In genomic region chr19:50224986-50225747, GRCh38 we compare ENCODE assay signal across 17 cellular contexts. TPM values are rescaled to one million over a fixed set of nuclear protein-coding genes. Genes with fewer than 3 reads are reported as not detected.
DNase-seq lines count a peak whose midpoint lies in the region; ATAC-seq and TF ChIP-seq lines count a peak whose summit lies in the region.
"Had no signal": no experiment of that assay in that cellular context is flagged by ENCODE, and none has a peak within 500 bp of the region (broad histone marks: within the 10 kb centered on the region; RNA-seq: fewer than 3 reads in every experiment).

No MANE protein-coding gene starts in this region.

- no peak for ATAC-seq in HCT116
- ATAC-seq in WTC11 = no peak
- peak; percentile 72 for ATAC-seq in left lobe of liver
- ATAC-seq in GM18519 (IDR thresholded peaks at IDR 0.05; ENCODE audit: low FRiP score, unreplicated experiment) = no peak
- ATAC-seq in stimulated activated naive CD8-positive, alpha-beta T cell treated with anti-CD3 and anti-CD28 coated beads, Interleukin-15, Interleukin-2, amounts not matched to agents 100 U/mL and 50 U/mL, for 24 hours = no peak
- no peak for ATAC-seq in GM18517 (IDR thresholded peaks at IDR 0.05; ENCODE audit: unreplicated experiment)
- ATAC-seq: A549 had no signal

- no peaks in the 10 kb centered on the region for H3K4me1 Mint-ChIP-seq in WTC11
- H3K4me1 Mint-ChIP-seq in progenitor cell of endocrine pancreas (ENCODE audit: low read depth) = no peaks in the 10 kb centered on the region
- H3K4me1 Mint-ChIP-seq in activated CD4-positive, alpha-beta memory T cell treated with anti-CD3 and anti-CD28 coated beads, Interleukin-2, amount 10 ng/mL, durations not matched to agents 7 days and 5 days = no peaks in the 10 kb centered on the region
- H3K4me1 Mint-ChIP-seq: CD14-positive monocyte had no signal

- no peaks in the 10 kb centered on the region for H3K4me1 ChIP-seq in HCT116 (ENCODE audit: control insufficient read depth in 1 of 2, insufficient read depth in 2 of 2, low read length in 2 of 2)
- H3K4me1 ChIP-seq: A549, SJCRH30 had no signal

- intact Hi-C loops in HCT116 (cut with micrococcal nuclease) = no loop called here

- POLR2A ChIA-PET in HCT116 (lab: Charles Lee) (no interaction called here), WTC11 (lab: Charles Lee) (no interaction called here)
- POLR2A ChIA-PET in activated CD4-positive, alpha-beta memory T cell treated with anti-CD3 and anti-CD28 coated beads, Interleukin-2, amount 10 ng/mL, durations not matched to agents 7 days and 5 days (lab: Charles Lee) = no interaction called here

- H2AFZ ChIP-seq in HCT116 (ENCODE audit: low read depth, low read length, poor library complexity, severe bottlenecking) = no peak overlapping the region

- no peak overlapping the region for H3K9ac ChIP-seq in HCT116 (ENCODE audit: low read length)

- CTCF ChIA-PET in HCT116 (lab: Charles Lee) = no interaction called here
- CTCF ChIA-PET in WTC11 (lab: Charles Lee) = no interaction called here
- CTCF ChIA-PET in activated CD4-positive, alpha-beta memory T cell treated with anti-CD3 and anti-CD28 coated beads, Interleukin-2, amount 10 ng/mL, durations not matched to agents 7 days and 5 days (lab: Charles Lee) = no interaction called here

- BruUV-seq in HCT116 (replicated peaks; lab: Mats Ljungman, UMichigan) = no TSS peak

- DNase-seq in HCT116 (ENCODE audit: low read depth, low spot score) = no peak
- DNase-seq in WTC11 (ENCODE audit: low spot score) = no peak
- no peak for DNase-seq in left lobe of liver (ENCODE audit: low spot score)
- no peak for DNase-seq in progenitor cell of endocrine pancreas (ENCODE audit: low spot score, unreplicated experiment)
- no peak for DNase-seq in activated CD4-positive, alpha-beta memory T cell treated with anti-CD3 and anti-CD28 coated beads, Interleukin-2, amount 10 ng/mL, durations not matched to agents 7 days and 5 days
- DNase-seq in stimulated activated naive CD8-positive, alpha-beta T cell treated with anti-CD3 and anti-CD28 coated beads, Interleukin-15, Interleukin-2, amounts not matched to agents 100 U/mL and 50 U/mL, for 24 hours = no peak
- DNase-seq: DMS53, KG1, NCI-H1105, NCI-H187, NCI-H774, SJCRH30 had no signal

- no peaks in the 10 kb centered on the region for H3K79me2 ChIP-seq in HCT116 (ENCODE audit: insufficient read depth, low read length)

- H3K27me3 Mint-ChIP-seq in WTC11 (ENCODE audit: low read depth) (no peaks in the 10 kb centered on the region), progenitor cell of endocrine pancreas (peaks cover 8% of the 10 kb centered on the region)
- no peaks in the 10 kb centered on the region for H3K27me3 Mint-ChIP-seq in activated CD4-positive, alpha-beta memory T cell treated with anti-CD3 and anti-CD28 coated beads, Interleukin-2, amount 10 ng/mL, durations not matched to agents 7 days and 5 days

- H3K27ac Mint-ChIP-seq in WTC11 (no peak overlapping the region), progenitor cell of endocrine pancreas (peak overlapping the region; percentile 56)
- H3K27ac Mint-ChIP-seq in activated CD4-positive, alpha-beta memory T cell treated with anti-CD3 and anti-CD28 coated beads, Interleukin-2, amount 10 ng/mL, durations not matched to agents 7 days and 5 days = no peak overlapping the region
- H3K27ac Mint-ChIP-seq: CD14-positive monocyte had no signal

- no peak for TF ChIP-seq CTCF in HCT116 (IDR thresholded peaks at IDR 0.05 in 2 of 3, conservative IDR thresholded peaks at IDR 0.05 in 1 of 3; ENCODE audit: borderline replicate concordance in 1 of 3, insufficient read depth in 1 of 3, low read depth in 2 of 3, low read length in 2 of 3)
- no peak for TF ChIP-seq CTCF in WTC11 (IDR thresholded peaks at IDR 0.05)
- TF ChIP-seq CTCF in progenitor cell of endocrine pancreas (IDR thresholded peaks at IDR 0.05; ENCODE audit: unreplicated experiment) = no peak

- no peak for TF ChIP-seq RAD21 in HCT116 (IDR thresholded peaks at IDR 0.05; ENCODE audit: low read depth)

- H3K4me2 ChIP-seq in HCT116 (ENCODE audit: low read length) = no peak overlapping the region
- H3K4me2 ChIP-seq: A549 had no signal

- RAD21 ChIA-PET in HCT116 (lab: Charles Lee; ENCODE audit: low non-redundant PET in 1 of 2, low total read pairs in 2 of 2, uncharacterized antibody in 2 of 2, unreplicated experiment in 2 of 2) = no interaction called here

- no peak overlapping the region for H3K27ac ChIP-seq in HCT116 (ENCODE audit: low read depth, low read length)
- H3K27ac ChIP-seq: A549, SJCRH30 had no signal

- H3K9me2 ChIP-seq in HCT116 (ENCODE audit: insufficient read depth) = no peaks in the 10 kb centered on the region

- no peaks in the 10 kb centered on the region for H3K27me3 ChIP-seq in HCT116 (ENCODE audit: insufficient read depth, low read length)
- H3K27me3 ChIP-seq: SJCRH30 had no signal

- H3K9me3 ChIP-seq in HCT116 (ENCODE audit: control insufficient read depth in 1 of 2, insufficient read depth in 1 of 2, low read depth in 1 of 2, low read length in 2 of 2) = no peaks in the 10 kb centered on the region

- H3K9me3 Mint-ChIP-seq in WTC11 (peaks cover 7% of the 10 kb centered on the region; the same call in 1 of the 2 replicates), progenitor cell of endocrine pancreas (ENCODE audit: low read depth) (no peaks in the 10 kb centered on the region)
- H3K9me3 Mint-ChIP-seq in activated CD4-positive, alpha-beta memory T cell treated with anti-CD3 and anti-CD28 coated beads, Interleukin-2, amount 10 ng/mL, durations not matched to agents 7 days and 5 days = peaks cover 6% of the 10 kb centered on the region

- peaks cover 17 to 21% of the 10 kb centered on the region in 2 experiments for H3K36me3 ChIP-seq in HCT116 (ENCODE audit: control insufficient read depth in 1 of 2, insufficient read depth in 2 of 2, low read length in 2 of 2)

- no peak overlapping the region for H3K4me3 Mint-ChIP-seq in WTC11
- H3K4me3 Mint-ChIP-seq in progenitor cell of endocrine pancreas (ENCODE audit: low read depth) = no peak overlapping the region
- H3K4me3 Mint-ChIP-seq in activated CD4-positive, alpha-beta memory T cell treated with anti-CD3 and anti-CD28 coated beads, Interleukin-2, amount 10 ng/mL, durations not matched to agents 7 days and 5 days = no peak overlapping the region
- H3K4me3 Mint-ChIP-seq: CD14-positive monocyte had no signal

- no peak for TF ChIP-seq POLR2A in HCT116 (IDR thresholded peaks at IDR 0.05; ENCODE audit: borderline replicate concordance, extremely low read depth, insufficient read depth, insufficient read length)

- H4K20me1 ChIP-seq in HCT116 (ENCODE audit: insufficient read depth) = no peaks in the 10 kb centered on the region

- H3K36me3 Mint-ChIP-seq in WTC11 (peaks cover 16% of the 10 kb centered on the region), progenitor cell of endocrine pancreas (ENCODE audit: insufficient read depth) (peaks cover 34% of the 10 kb centered on the region)
- H3K36me3 Mint-ChIP-seq in activated CD4-positive, alpha-beta memory T cell treated with anti-CD3 and anti-CD28 coated beads, Interleukin-2, amount 10 ng/mL, durations not matched to agents 7 days and 5 days (ENCODE audit: low read depth) = no peaks in the 10 kb centered on the region
- H3K36me3 Mint-ChIP-seq: CD14-positive monocyte had no signal

- H3K4me3 ChIP-seq in HCT116 (replicated peaks in 1 of 2; ENCODE audit: low read depth in 1 of 2, low read length in 2 of 2) = no peak overlapping the region
- H3K4me3 ChIP-seq: A549, SJCRH30 had no signal

TF ChIP-seq in HCT116, 20 proteins besides CTCF, POLR2A, EP300 and RAD21:
- TF ChIP-seq CBX3 (IDR thresholded peaks at IDR 0.05; ENCODE audit: low read depth) (peak; percentile 38; the same call in 1 of the 2 replicates), JUND (IDR thresholded peaks at IDR 0.05) (no peak)

TF ChIP-seq in WTC11, 78 proteins besides CTCF, POLR2A, EP300 and RAD21:
- TF ChIP-seq GTF2I (CRISPR knock-in tag; conservative IDR thresholded peaks at IDR 0.05) (0 out of 2 replicates have a peak, but pooled peaks have one; percentile 33), FOXP4 (CRISPR knock-in tag; IDR thresholded peaks at IDR 0.05) (no peak)

RNA-seq across cellular contexts. Expression of gene MYH14, which starts 21.7 kb away (rescaled TPM):
- 60.1 TPM for total RNA-seq in HCT116 (2021; ENCODE audit: unreplicated experiment)
- polyA plus RNA-seq in HCT116 (2012) = 56.7 and 59.5 TPM in 2 replicates
- 25.8 to 33.5 TPM (median 31.2 TPM) in 3 replicates for total RNA-seq in WTC11 (2021)
- 70.5 TPM for total RNA-seq in left lobe of liver
- 65.9 and 67.9 TPM in 2 replicates for total RNA-seq in progenitor cell of endocrine pancreas
- not detected for total RNA-seq in activated CD4-positive, alpha-beta memory T cell treated with anti-CD3 and anti-CD28 coated beads, Interleukin-2, amount 10 ng/mL, durations not matched to agents 7 days and 5 days
- total RNA-seq: MCF 10A had no signal
- polyA plus RNA-seq: CD14-positive monocyte had no signal

Comparison
In these comparisons a context has a peak if more than half of its experiments do, and no peak if none do; other contexts are left out.
1. RNA of gene MYH14, which starts 21.7 kb away (total RNA-seq): 70.5 TPM in left lobe of liver (single experiment), 65.9 to 67.9 TPM in progenitor cell of endocrine pancreas, 60.1 TPM in HCT116 (single experiment) and 25.8 to 33.5 TPM in WTC11; not detected in activated CD4-positive, alpha-beta memory T cell treated with anti-CD3 and anti-CD28 coated beads, Interleukin-2, amount 10 ng/mL, durations not matched to agents 7 days and 5 days; every median in the first group is over 10 times any median in the second.